1 cellular context compared by ENCODE assay signal in the genomic region with DNA sequence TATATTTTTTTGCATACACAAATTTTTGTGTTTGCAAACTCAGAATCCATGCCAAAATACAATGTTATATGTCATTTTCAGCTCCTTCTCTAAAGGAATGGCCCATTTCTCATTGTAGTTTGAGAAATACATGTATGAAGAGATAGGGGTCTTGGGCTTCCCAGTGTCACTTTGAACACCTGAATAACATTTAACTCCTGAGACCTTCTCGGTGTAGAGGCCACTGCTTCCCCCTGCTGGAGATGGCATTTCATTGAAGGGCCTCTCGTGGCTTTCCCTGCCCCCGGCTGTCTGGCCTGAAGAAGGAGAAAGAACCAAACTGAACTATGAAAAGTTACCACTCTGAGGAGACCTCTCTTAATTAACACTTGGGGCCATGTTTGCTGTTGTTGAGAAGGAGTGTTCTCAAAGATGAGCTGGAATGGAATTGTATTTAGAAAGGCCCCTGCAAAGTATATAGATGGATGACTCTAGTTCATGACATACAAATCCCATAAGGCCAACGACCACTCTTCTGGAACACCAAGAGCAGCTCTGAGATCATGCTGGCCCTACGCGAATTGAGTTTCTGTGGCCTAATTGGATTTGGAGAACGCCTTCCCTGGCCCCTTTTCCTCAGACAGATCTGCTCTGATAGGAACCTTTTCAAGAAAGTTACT.
TF ChIP-seq lines count a peak whose summit lies in the region.

No MANE protein-coding gene starts in this region.

TF ChIP-seq in GM23338, 12 proteins besides CTCF, POLR2A, EP300 and RAD21:
- TF ChIP-seq POLR2AphosphoS5 (IDR thresholded peaks at IDR 0.05; ENCODE audit: low read depth) (no peak), NANOG (IDR thresholded peaks at IDR 0.05; ENCODE audit: borderline replicate concordance) (no peak), ZNF114 (CRISPR knock-in tag; IDR thresholded peaks at IDR 0.05) (no peak), JUNB (IDR thresholded peaks at IDR 0.05; ENCODE audit: unreplicated experiment) (no peak), ETS1 (IDR thresholded peaks at IDR 0.05) (no peak), EZH2phosphoT487 (IDR thresholded peaks at IDR 0.05; ENCODE audit: unreplicated experiment) (no peak), ZNF331 (CRISPR knock-in tag; IDR thresholded peaks at IDR 0.05; ENCODE audit: low read depth) (no peak), EZH2 (IDR thresholded peaks at IDR 0.05; ENCODE audit: low read depth, unreplicated experiment) (no peak), ZNF462 (CRISPR knock-in tag; IDR thresholded peaks at IDR 0.05) (no peak), CREB1 (CRISPR knock-in tag; IDR thresholded peaks at IDR 0.05; ENCODE audit: low read depth) (no peak), STAT1 (IDR thresholded peaks at IDR 0.05; ENCODE audit: unreplicated experiment) (no peak)
- TF ChIP-seq, protein P1, sequence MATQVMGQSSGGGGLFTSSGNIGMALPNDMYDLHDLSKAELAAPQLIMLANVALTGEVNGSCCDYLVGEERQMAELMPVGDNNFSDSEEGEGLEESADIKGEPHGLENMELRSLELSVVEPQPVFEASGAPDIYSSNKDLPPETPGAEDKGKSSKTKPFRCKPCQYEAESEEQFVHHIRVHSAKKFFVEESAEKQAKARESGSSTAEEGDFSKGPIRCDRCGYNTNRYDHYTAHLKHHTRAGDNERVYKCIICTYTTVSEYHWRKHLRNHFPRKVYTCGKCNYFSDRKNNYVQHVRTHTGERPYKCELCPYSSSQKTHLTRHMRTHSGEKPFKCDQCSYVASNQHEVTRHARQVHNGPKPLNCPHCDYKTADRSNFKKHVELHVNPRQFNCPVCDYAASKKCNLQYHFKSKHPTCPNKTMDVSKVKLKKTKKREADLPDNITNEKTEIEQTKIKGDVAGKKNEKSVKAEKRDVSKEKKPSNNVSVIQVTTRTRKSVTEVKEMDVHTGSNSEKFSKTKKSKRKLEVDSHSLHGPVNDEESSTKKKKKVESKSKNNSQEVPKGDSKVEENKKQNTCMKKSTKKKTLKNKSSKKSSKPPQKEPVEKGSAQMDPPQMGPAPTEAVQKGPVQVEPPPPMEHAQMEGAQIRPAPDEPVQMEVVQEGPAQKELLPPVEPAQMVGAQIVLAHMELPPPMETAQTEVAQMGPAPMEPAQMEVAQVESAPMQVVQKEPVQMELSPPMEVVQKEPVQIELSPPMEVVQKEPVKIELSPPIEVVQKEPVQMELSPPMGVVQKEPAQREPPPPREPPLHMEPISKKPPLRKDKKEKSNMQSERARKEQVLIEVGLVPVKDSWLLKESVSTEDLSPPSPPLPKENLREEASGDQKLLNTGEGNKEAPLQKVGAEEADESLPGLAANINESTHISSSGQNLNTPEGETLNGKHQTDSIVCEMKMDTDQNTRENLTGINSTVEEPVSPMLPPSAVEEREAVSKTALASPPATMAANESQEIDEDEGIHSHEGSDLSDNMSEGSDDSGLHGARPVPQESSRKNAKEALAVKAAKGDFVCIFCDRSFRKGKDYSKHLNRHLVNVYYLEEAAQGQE (IDR thresholded peaks at IDR 0.05; ENCODE audit: unreplicated experiment): no peak
